ENCODE assay signal across 9 cellular contexts in genomic region chr1:153608089-153608672, GRCh38. TPM values are rescaled to one million over a fixed set of nuclear protein-coding genes. Genes with fewer than 3 reads are reported as not detected.
DNase-seq lines count a peak whose midpoint lies in the region; ATAC-seq and TF ChIP-seq lines count a peak whose summit lies in the region.
"Had no signal": no experiment of that assay in that cellular context is flagged by ENCODE, and none has a peak within 500 bp of the region (broad histone marks: within the 10 kb centered on the region; RNA-seq: fewer than 3 reads in every experiment).

No MANE protein-coding gene starts in this region.

- no peak overlapping the region for H3K27ac Mint-ChIP-seq in glutamatergic neuron (ENCODE audit: unreplicated experiment)
- H3K27ac Mint-ChIP-seq: natural killer cell treated with Interleukin-12 subunit alpha and Interleukin-12 subunit beta and Interleukin-15 and Interleukin-18, amount 100 ng/mL, for 72 hours had no signal

- H3K4me1 Mint-ChIP-seq in glutamatergic neuron (ENCODE audit: low read depth, unreplicated experiment): peaks cover 13% of the 10 kb centered on the region

- TF ChIP-seq EP300 in gastroesophageal sphincter (IDR thresholded peaks at IDR 0.05): no peak

- WGBS in gastroesophageal sphincter (ENCODE audit: low coverage in 1 of 2), 2 donors: 60% methylated on average over 1 of the region's 7 CpGs; no CpG with 5 or more reads in 1 of the 2 donors

- no peak for ATAC-seq in gastroesophageal sphincter
- ATAC-seq in HG02938 (IDR thresholded peaks at IDR 0.05; ENCODE audit: unreplicated experiment): no peak
- ATAC-seq in HG02588 (IDR thresholded peaks at IDR 0.05; ENCODE audit: unreplicated experiment): no peak

- H3K9me3 ChIP-seq in adipocyte (ENCODE audit: control insufficient read depth, low read length) (no peaks in the 10 kb centered on the region), gastroesophageal sphincter (no peaks in the 10 kb centered on the region)

- H3K4me3 ChIP-seq in adipocyte (ENCODE audit: low read length): peak overlapping the region; percentile 73
- peak overlapping the region; percentile 5 to 49 for H3K4me3 ChIP-seq in gastroesophageal sphincter
- H3K4me3 ChIP-seq in skeletal muscle cell (ENCODE audit: low read depth, low read length): peak overlapping the region; percentile 38

- no peaks in the 10 kb centered on the region for H3K36me3 Mint-ChIP-seq in glutamatergic neuron (ENCODE audit: unreplicated experiment)
- H3K36me3 Mint-ChIP-seq: natural killer cell treated with Interleukin-12 subunit alpha and Interleukin-12 subunit beta and Interleukin-15 and Interleukin-18, amount 100 ng/mL, for 72 hours had no signal

- DNase-seq in ELF-1 (ENCODE audit: low read depth, low spot score) (peak; percentile 70), adipocyte (ENCODE audit: low read depth) (no peak), skeletal muscle cell (ENCODE audit: low read depth) (no peak), NCI-H128 (lab: John Stamatoyannopoulos, UW; ENCODE audit: unreplicated experiment) (no peak), glutamatergic neuron (no peak)

- H3K27me3 ChIP-seq in adipocyte (replicated peaks; ENCODE audit: control insufficient read depth, insufficient read depth, low read length): no peaks in the 10 kb centered on the region
- H3K27me3 ChIP-seq in gastroesophageal sphincter: no peaks in the 10 kb centered on the region

- no peak overlapping the region for H3K4me3 Mint-ChIP-seq in glutamatergic neuron (ENCODE audit: unreplicated experiment)
- H3K4me3 Mint-ChIP-seq: natural killer cell treated with Interleukin-12 subunit alpha and Interleukin-12 subunit beta and Interleukin-15 and Interleukin-18, amount 100 ng/mL, for 72 hours had no signal

- H3K27me3 Mint-ChIP-seq in glutamatergic neuron (ENCODE audit: unreplicated experiment): peaks cover 6% of the 10 kb centered on the region

- H3K9ac ChIP-seq in adipocyte (ENCODE audit: low read length): peak overlapping the region; percentile 74

- H3K27ac ChIP-seq in gastroesophageal sphincter: peak overlapping the region in 3 of 4 donors; percentile 86 to 90 (median 86)

- peaks cover 11% of the 10 kb centered on the region for H3K9me3 Mint-ChIP-seq in glutamatergic neuron (ENCODE audit: unreplicated experiment)
- H3K9me3 Mint-ChIP-seq: natural killer cell treated with Interleukin-12 subunit alpha and Interleukin-12 subunit beta and Interleukin-15 and Interleukin-18, amount 100 ng/mL, for 72 hours had no signal

- H3K4me1 ChIP-seq in adipocyte (ENCODE audit: control insufficient read depth, insufficient read depth, low read length) (peaks cover 39% of the 10 kb centered on the region), gastroesophageal sphincter (peaks cover 0 to 54% (median 26%) of the 10 kb centered on the region in 3 donors)

- TF ChIP-seq CTCF in gastroesophageal sphincter (IDR thresholded peaks at IDR 0.05) (no peak), glutamatergic neuron (IDR thresholded peaks at IDR 0.05; ENCODE audit: partially characterized antibody, unreplicated experiment) (no peak)

- no peak for TF ChIP-seq POLR2A in gastroesophageal sphincter (IDR thresholded peaks at IDR 0.05)

- H3K36me3 ChIP-seq in adipocyte (ENCODE audit: control insufficient read depth, insufficient read depth, low read length, severe bottlenecking): peaks cover 30% of the 10 kb centered on the region
- peaks cover 0 to 32% of the 10 kb centered on the region in 2 donors for H3K36me3 ChIP-seq in gastroesophageal sphincter

RNA-seq across cellular contexts. Expression of gene S100A16, which starts 4.8 kb away (rescaled TPM):
- total RNA-seq in gastroesophageal sphincter (100 to 1,000 TPM in 1 of 4 donors, 10 to 100 TPM in 3; 49.7 to 121 (median 71.5) TPM), glutamatergic neuron (ENCODE audit: unreplicated experiment) (1.1 TPM)
- total RNA-seq: natural killer cell treated with Interleukin-12 subunit alpha and Interleukin-12 subunit beta and Interleukin-15 and Interleukin-18, amount 100 ng/mL, for 72 hours had no signal

RNA-seq across cellular contexts. Expression of gene S100A14, which starts 7.9 kb away (rescaled TPM):
- total RNA-seq in gastroesophageal sphincter (10 to 100 TPM in 1 of 4 donors, 1 to 10 TPM in 2, under 1 TPM in 1; 0.85 to 82.1 (median 5.0) TPM), glutamatergic neuron (ENCODE audit: unreplicated experiment) (not detected)
- total RNA-seq: natural killer cell treated with Interleukin-12 subunit alpha and Interleukin-12 subunit beta and Interleukin-15 and Interleukin-18, amount 100 ng/mL, for 72 hours had no signal

RNA-seq across cellular contexts. Expression of gene S100A13, which starts 19.1 kb away (rescaled TPM):
- total RNA-seq in gastroesophageal sphincter: 100 to 1,000 TPM in 1 of 4 donors, 10 to 100 TPM in 3; 56.1 to 133 (median 76.3) TPM
- total RNA-seq in glutamatergic neuron (ENCODE audit: unreplicated experiment): 92.8 TPM

RNA-seq across cellular contexts. Expression of gene S100A1, which starts 20.1 kb away (rescaled TPM):
- total RNA-seq in gastroesophageal sphincter: 1 to 10 TPM; 2.4 to 8.3 (median 2.8) TPM
- 35.4 TPM for total RNA-seq in glutamatergic neuron (ENCODE audit: unreplicated experiment)
- total RNA-seq: natural killer cell treated with Interleukin-12 subunit alpha and Interleukin-12 subunit beta and Interleukin-15 and Interleukin-18, amount 100 ng/mL, for 72 hours had no signal

RNA-seq across cellular contexts. Expression of gene CHTOP, which starts 25.7 kb away (rescaled TPM):
- 10 to 100 TPM; 33.7 to 57.0 (median 42.2) TPM for total RNA-seq in gastroesophageal sphincter
- total RNA-seq in glutamatergic neuron (ENCODE audit: unreplicated experiment): 84.7 TPM

Comparison
In these comparisons a context has a peak if more than half of its experiments do, and no peak if none do; other contexts are left out.
1. RNA of gene S100A16, which starts 4.8 kb away (total RNA-seq): 49.7 to 121 TPM in gastroesophageal sphincter; 1.1 TPM in glutamatergic neuron (single experiment); every median in the first group is over 10 times any median in the second.
2. Peak in every context shown above with its lines, with median percentiles within 50 percentile points of each other: H3K4me3 ChIP-seq.